16 cellular contexts compared by ENCODE assay signal in genomic region chr16:6105115-6105514, GRCh38.
"Had no signal": no experiment of that assay in that cellular context is flagged by ENCODE, and none has a peak within 500 bp of the region (broad histone marks: within the 10 kb centered on the region; RNA-seq: fewer than 3 reads in every experiment).

No MANE protein-coding gene starts in this region.

- DNase-seq: activated CD4-positive, alpha-beta T cell treated with anti-CD3 and anti-CD28 coated beads for 1 hour; activated CD8-positive, alpha-beta memory T cell treated with anti-CD3 and anti-CD28 coated beads for 24 hours; activated CD8-positive, alpha-beta memory T cell treated with anti-CD3 and anti-CD28 coated beads, Interleukin-2, amount 50 U/mL, for 48 hours; activated gamma-delta T cell; activated T-cell treated with anti-CD3 and anti-CD28 coated beads, Interleukin-2, amount 50 U/mL, for 48 hours; body of pancreas; caudate nucleus; heart right ventricle; kidney glomerular epithelial cell; left ventricle myocardium superior; stimulated activated CD4-positive, alpha-beta T cell treated with anti-CD3 and anti-CD28 coated beads, Interleukin-12 subunit alpha, Interleukin-12 subunit beta, amount 100 ng/mL, for 4 hours; stimulated activated CD4-positive, alpha-beta T cell treated with anti-CD3 and anti-CD28 coated beads, Interleukin-1b, Interleukin-23, amount 100 ng/mL, for 48 hours; stimulated activated CD8-positive, alpha-beta memory T cell treated with anti-CD3 and anti-CD28 coated beads, Interleukin-4, amount 100 ng/mL, for 48 hours; stimulated activated naive CD4-positive, alpha-beta T cell; thyroid gland; uterus had no signal

- ATAC-seq: body of pancreas, heart right ventricle, left ventricle myocardium superior had no signal
